In genomic region chr17:65371702-65372101, GRCh38 we compare ENCODE assay signal across 21 cellular contexts.
DNase-seq lines count a peak whose midpoint lies in the region; ATAC-seq and TF ChIP-seq lines count a peak whose summit lies in the region.
"Had no signal": no experiment of that assay in that cellular context is flagged by ENCODE, and none has a peak within 500 bp of the region (broad histone marks: within the 10 kb centered on the region; RNA-seq: fewer than 3 reads in every experiment).

No MANE protein-coding gene starts in this region.

- TF ChIP-seq CTCF in C4-2B (conservative IDR thresholded peaks at IDR 0.05) (no peak), heart right ventricle (IDR thresholded peaks at IDR 0.05) (no peak), mucosa of descending colon (IDR thresholded peaks at IDR 0.05) (no peak)

- H3K4me1 Mint-ChIP-seq in stimulated activated effector memory CD8-positive, alpha-beta T cell treated with anti-CD3 and anti-CD28 coated beads, Interleukin-12 subunit alpha, Interleukin-12 subunit beta, amount 100 ng/mL, for 72 hours: peaks cover 20% of the 10 kb centered on the region
- H3K4me1 Mint-ChIP-seq: memory B cell had no signal

- no peaks in the 10 kb centered on the region for H3K9me3 Mint-ChIP-seq in stimulated activated effector memory CD8-positive, alpha-beta T cell treated with anti-CD3 and anti-CD28 coated beads, Interleukin-12 subunit alpha, Interleukin-12 subunit beta, amount 100 ng/mL, for 72 hours
- H3K9me3 Mint-ChIP-seq: CD4-positive, alpha-beta T cell; neural crest cell had no signal

- ATAC-seq in heart right ventricle: peak in 6 of 8 donors; percentile 25 to 77 (median 44)
- peak; percentile 1 for ATAC-seq in mucosa of descending colon
- ATAC-seq in GM21576 (IDR thresholded peaks at IDR 0.05; ENCODE audit: unreplicated experiment): no peak
- ATAC-seq in GM21360 (IDR thresholded peaks at IDR 0.05; ENCODE audit: unreplicated experiment): no peak
- no peak for ATAC-seq in stimulated activated effector memory CD8-positive, alpha-beta T cell treated with anti-CD3 and anti-CD28 coated beads, Interleukin-12 subunit alpha, Interleukin-12 subunit beta, amount 100 ng/mL, for 72 hours
- ATAC-seq: activated CD4-positive, CD25-positive, alpha-beta regulatory T cell treated with anti-CD3 and anti-CD28 coated beads, Interleukin-2, amount 50 U/mL, for 24 hours; psoas muscle had no signal

- H3K9me3 ChIP-seq in MG63 (no peaks in the 10 kb centered on the region), heart right ventricle (peaks cover 0 to 7% (median 0%) of the 10 kb centered on the region in 11 donors), mucosa of descending colon (no peaks in the 10 kb centered on the region)
- H3K9me3 ChIP-seq: psoas muscle, suprapubic skin had no signal

- H3K4me3 Mint-ChIP-seq in stimulated activated effector memory CD8-positive, alpha-beta T cell treated with anti-CD3 and anti-CD28 coated beads, Interleukin-12 subunit alpha, Interleukin-12 subunit beta, amount 100 ng/mL, for 72 hours: no peak overlapping the region
- H3K4me3 Mint-ChIP-seq: activated naive CD8-positive, alpha-beta T cell treated with anti-CD3 and anti-CD28 coated beads for 36 hours; activated T-helper 1 cell treated with anti-CD3 and anti-CD28 coated beads, Interleukin-12 subunit alpha, Interleukin-12 subunit beta, Interleukin-2, Interleukin-4 antibody, amounts not matched to agents 30 ng/mL and 10 ng/mL and 1 ng/mL, durations not matched to agents 14 hours and 24 hours and 36 hours; CD4-positive, alpha-beta T cell; memory B cell; neural crest cell had no signal

- intact Hi-C loops in heart right ventricle (cut with DNase I) (no loop called here), mucosa of descending colon (cut with DNase I, micrococcal nuclease) (no loop called here)

- H3K36me3 ChIP-seq in MG63 (no peaks in the 10 kb centered on the region), heart right ventricle (no peaks in the 10 kb centered on the region), mucosa of descending colon (ENCODE audit: low read depth) (no peaks in the 10 kb centered on the region)
- H3K36me3 ChIP-seq: suprapubic skin had no signal

- DNase-seq in MG63: peak; percentile 33
- peak in 1 of 2 donors; percentile 50 for DNase-seq in heart right ventricle
- DNase-seq in mucosa of descending colon: peak; percentile 54 to 62 (median 61)
- DNase-seq in stimulated activated effector memory CD8-positive, alpha-beta T cell treated with anti-CD3 and anti-CD28 coated beads, Interleukin-12 subunit alpha, Interleukin-12 subunit beta, amount 100 ng/mL, for 72 hours (ENCODE audit: low spot score in 2 of 2): no peak
- DNase-seq in glomerular visceral epithelial cell (ENCODE audit: extremely low spot score): no peak
- DNase-seq: ACHN; activated naive CD8-positive, alpha-beta T cell treated with anti-CD3 and anti-CD28 coated beads for 36 hours; CD4-positive, alpha-beta T cell; glutamatergic neuron; NCI-H2081; NCI-H748 treated with DMSO at 0.1 percent for 48 hours; psoas muscle; T-helper 9 cell had no signal

- H3K4me3 ChIP-seq in MG63 (no peak overlapping the region), heart right ventricle (no peak overlapping the region), mucosa of descending colon (no peak overlapping the region)
- H3K4me3 ChIP-seq: psoas muscle, suprapubic skin had no signal

- H3K27ac ChIP-seq in C4-2B (peak overlapping the region; percentile 52; the same call in 1 of the 2 replicates), heart right ventricle (no peak overlapping the region)
- H3K27ac ChIP-seq: psoas muscle, suprapubic skin had no signal

- H3K36me3 Mint-ChIP-seq in stimulated activated effector memory CD8-positive, alpha-beta T cell treated with anti-CD3 and anti-CD28 coated beads, Interleukin-12 subunit alpha, Interleukin-12 subunit beta, amount 100 ng/mL, for 72 hours: no peaks in the 10 kb centered on the region
- H3K36me3 Mint-ChIP-seq: activated naive CD8-positive, alpha-beta T cell treated with anti-CD3 and anti-CD28 coated beads for 36 hours; memory B cell had no signal

- 71 to 75% methylated on average over 2 of the region's 2 CpGs for WGBS in heart right ventricle, 2 donors

- no peak overlapping the region for H3K27ac Mint-ChIP-seq in stimulated activated effector memory CD8-positive, alpha-beta T cell treated with anti-CD3 and anti-CD28 coated beads, Interleukin-12 subunit alpha, Interleukin-12 subunit beta, amount 100 ng/mL, for 72 hours
- H3K27ac Mint-ChIP-seq: activated naive CD8-positive, alpha-beta T cell treated with anti-CD3 and anti-CD28 coated beads for 36 hours; activated T-helper 1 cell treated with anti-CD3 and anti-CD28 coated beads, Interleukin-12 subunit alpha, Interleukin-12 subunit beta, Interleukin-2, Interleukin-4 antibody, amounts not matched to agents 30 ng/mL and 10 ng/mL and 1 ng/mL, durations not matched to agents 14 hours and 24 hours and 36 hours; CD4-positive, alpha-beta T cell; memory B cell had no signal

- H3K4me1 ChIP-seq in heart right ventricle (no peaks in the 10 kb centered on the region), mucosa of descending colon (ENCODE audit: low read depth) (peaks cover 11% of the 10 kb centered on the region)
- H3K4me1 ChIP-seq: psoas muscle, suprapubic skin had no signal

- no peaks in the 10 kb centered on the region for H3K27me3 ChIP-seq in MG63
- H3K27me3 ChIP-seq in heart right ventricle: peaks cover 0 to 27% (median 12%) of the 10 kb centered on the region in 7 donors

Comparison
In these comparisons a context has a peak if more than half of its experiments do, and no peak if none do; other contexts are left out.
1. DNase-seq: peak in MG63 (single experiment) and mucosa of descending colon (3 of 3); none in stimulated activated effector memory CD8-positive, alpha-beta T cell treated with anti-CD3 and anti-CD28 coated beads, Interleukin-12 subunit alpha, Interleukin-12 subunit beta, amount 100 ng/mL, for 72 hours (0 of 2) and glomerular visceral epithelial cell (single experiment).
2. ATAC-seq: peak in heart right ventricle (6 of 8) and mucosa of descending colon (single experiment); none in GM21576 (single experiment), GM21360 (single experiment) and stimulated activated effector memory CD8-positive, alpha-beta T cell treated with anti-CD3 and anti-CD28 coated beads, Interleukin-12 subunit alpha, Interleukin-12 subunit beta, amount 100 ng/mL, for 72 hours (single experiment).